1 cellular context compared by ENCODE assay signal in the genomic region with DNA sequence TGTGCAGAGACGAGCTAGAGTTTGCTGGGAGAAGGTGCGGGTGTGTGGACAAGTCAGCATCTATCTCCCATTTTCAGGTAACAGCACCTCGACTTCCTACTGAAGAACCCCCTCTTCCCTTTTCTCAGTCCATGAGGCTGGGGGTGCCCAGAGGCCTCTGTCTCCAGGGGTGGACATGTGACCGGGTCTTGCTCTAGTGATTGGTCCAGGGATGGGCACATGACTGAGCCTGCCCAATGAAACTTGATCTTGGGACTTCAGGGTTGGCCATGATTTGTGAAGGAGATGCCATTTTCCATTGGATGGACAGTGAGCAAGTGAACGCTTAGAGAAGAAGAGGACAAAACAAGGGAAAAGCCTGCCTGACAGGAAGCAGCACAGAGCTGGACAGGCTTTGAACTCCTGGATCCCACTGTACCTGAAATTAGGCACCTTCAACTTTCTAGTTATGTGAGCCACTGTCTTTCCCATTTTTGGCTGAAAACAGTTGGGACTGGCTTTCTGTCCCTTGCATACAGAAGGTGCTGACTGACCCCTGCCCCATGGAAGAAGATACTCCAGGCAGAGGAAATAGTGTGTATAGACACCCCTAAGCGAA.
A peak's percentile ranks its signal among the peaks of the same experiment; 100 is the strongest.
TF ChIP-seq lines count a peak whose summit lies in the region.

No MANE protein-coding gene starts in this region.

TF ChIP-seq in H1, 55 proteins besides CTCF, POLR2A, EP300 and RAD21:
- no peak for TF ChIP-seq RFX5 (IDR thresholded peaks at IDR 0.05; ENCODE audit: borderline replicate concordance, low read depth, low read length)
- TF ChIP-seq, protein P1, sequence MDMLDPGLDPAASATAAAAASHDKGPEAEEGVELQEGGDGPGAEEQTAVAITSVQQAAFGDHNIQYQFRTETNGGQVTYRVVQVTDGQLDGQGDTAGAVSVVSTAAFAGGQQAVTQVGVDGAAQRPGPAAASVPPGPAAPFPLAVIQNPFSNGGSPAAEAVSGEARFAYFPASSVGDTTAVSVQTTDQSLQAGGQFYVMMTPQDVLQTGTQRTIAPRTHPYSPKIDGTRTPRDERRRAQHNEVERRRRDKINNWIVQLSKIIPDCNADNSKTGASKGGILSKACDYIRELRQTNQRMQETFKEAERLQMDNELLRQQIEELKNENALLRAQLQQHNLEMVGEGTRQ (IDR thresholded peaks at IDR 0.05; ENCODE audit: low read length): peak; percentile 78
- TF ChIP-seq, protein P2, sequence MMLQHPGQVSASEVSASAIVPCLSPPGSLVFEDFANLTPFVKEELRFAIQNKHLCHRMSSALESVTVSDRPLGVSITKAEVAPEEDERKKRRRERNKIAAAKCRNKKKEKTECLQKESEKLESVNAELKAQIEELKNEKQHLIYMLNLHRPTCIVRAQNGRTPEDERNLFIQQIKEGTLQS (IDR thresholded peaks at IDR 0.05; ENCODE audit: insufficient read depth, low read depth, low read length): peak; percentile 72
